ENCODE assay signal across 1 cellular context in the genomic region with DNA sequence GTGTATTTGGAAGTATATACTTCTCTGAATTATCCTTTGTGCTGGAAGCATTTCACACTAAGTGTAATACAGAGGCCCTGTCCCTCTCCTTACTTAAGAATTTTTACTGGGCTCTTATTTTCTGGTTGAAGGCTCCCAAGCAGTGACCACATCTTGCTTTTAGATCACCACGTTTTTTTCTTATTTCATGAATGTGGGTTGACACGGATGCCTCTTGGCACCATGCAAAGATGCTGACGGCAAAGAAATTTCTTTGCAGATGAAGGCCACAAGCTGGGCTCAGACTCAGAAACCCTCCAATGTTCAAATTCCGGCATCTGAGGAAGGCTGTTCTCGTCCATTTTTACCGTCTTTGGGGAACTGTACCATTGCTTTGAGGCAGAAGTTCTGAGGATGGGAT.
TF ChIP-seq lines count a peak whose summit lies in the region.

No MANE protein-coding gene starts in this region.

TF ChIP-seq in IMR-90, 13 proteins besides CTCF, POLR2A, EP300 and RAD21:
- TF ChIP-seq MAZ (IDR thresholded peaks at IDR 0.05; ENCODE audit: borderline replicate concordance, low read depth, low read length) (no peak), MXI1 (IDR thresholded peaks at IDR 0.05; ENCODE audit: borderline replicate concordance, low read depth, low read length) (no peak), NFE2L2 (IDR thresholded peaks at IDR 0.05; ENCODE audit: low read depth, low read length) (no peak), BHLHE40 (IDR thresholded peaks at IDR 0.05; ENCODE audit: low read depth, low read length) (no peak), MAFK (IDR thresholded peaks at IDR 0.05; ENCODE audit: low read depth, low read length) (no peak), CEBPB (IDR thresholded peaks at IDR 0.05; ENCODE audit: low read depth, low read length) (no peak), FOS (IDR thresholded peaks at IDR 0.05; ENCODE audit: low read depth, low read length) (no peak), RFX5 (IDR thresholded peaks at IDR 0.05; ENCODE audit: low read depth, low read length) (no peak), CHD1 (IDR thresholded peaks at IDR 0.05; ENCODE audit: low read depth, low read length) (no peak)
- TF ChIP-seq, protein P1, sequence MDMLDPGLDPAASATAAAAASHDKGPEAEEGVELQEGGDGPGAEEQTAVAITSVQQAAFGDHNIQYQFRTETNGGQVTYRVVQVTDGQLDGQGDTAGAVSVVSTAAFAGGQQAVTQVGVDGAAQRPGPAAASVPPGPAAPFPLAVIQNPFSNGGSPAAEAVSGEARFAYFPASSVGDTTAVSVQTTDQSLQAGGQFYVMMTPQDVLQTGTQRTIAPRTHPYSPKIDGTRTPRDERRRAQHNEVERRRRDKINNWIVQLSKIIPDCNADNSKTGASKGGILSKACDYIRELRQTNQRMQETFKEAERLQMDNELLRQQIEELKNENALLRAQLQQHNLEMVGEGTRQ (IDR thresholded peaks at IDR 0.05; ENCODE audit: low read depth, low read length): no peak
- TF ChIP-seq, protein P2, sequence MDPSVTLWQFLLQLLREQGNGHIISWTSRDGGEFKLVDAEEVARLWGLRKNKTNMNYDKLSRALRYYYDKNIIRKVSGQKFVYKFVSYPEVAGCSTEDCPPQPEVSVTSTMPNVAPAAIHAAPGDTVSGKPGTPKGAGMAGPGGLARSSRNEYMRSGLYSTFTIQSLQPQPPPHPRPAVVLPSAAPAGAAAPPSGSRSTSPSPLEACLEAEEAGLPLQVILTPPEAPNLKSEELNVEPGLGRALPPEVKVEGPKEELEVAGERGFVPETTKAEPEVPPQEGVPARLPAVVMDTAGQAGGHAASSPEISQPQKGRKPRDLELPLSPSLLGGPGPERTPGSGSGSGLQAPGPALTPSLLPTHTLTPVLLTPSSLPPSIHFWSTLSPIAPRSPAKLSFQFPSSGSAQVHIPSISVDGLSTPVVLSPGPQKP (IDR thresholded peaks at IDR 0.05; ENCODE audit: borderline replicate concordance, low read depth, low read length): no peak
TF ChIP-seq in IMR-90: peak in this region for 0.
